Comparison of ENCODE assay signal across 8 cellular contexts in genomic region chr1:24705260-24706073, GRCh38. TPM values are rescaled to one million over a fixed set of nuclear protein-coding genes. Genes with fewer than 3 reads are reported as not detected.
DNase-seq lines count a peak whose midpoint lies in the region; ATAC-seq, FAIRE-seq and TF ChIP-seq lines count a peak whose summit lies in the region.

No MANE protein-coding gene starts in this region.

- intact Hi-C loops in endothelial cell of umbilical vein (cut with micrococcal nuclease) = loop anchor here (1.0 kb wide), 4 partner anchors 15 to 65 kb away; partner anchors contain the start of gene CLIC4

- peak overlapping the region; percentile 85 for H2BK120ac ChIP-seq in mesenchymal stem cell (ENCODE audit: low read depth, low read length)

- no peak overlapping the region for H3K14ac ChIP-seq in mesenchymal stem cell (ENCODE audit: low read length in 2 of 2)

- H2BK12ac ChIP-seq in mesenchymal stem cell (ENCODE audit: low read length in 2 of 2) = peak overlapping the region in 1 of 2 experiments; percentile 98

- CTCF ChIA-PET in endothelial cell of umbilical vein (lab: Charles Lee) = interaction anchor here (1.0 to 8.2 kb wide), 10 partner anchors 9 to 143 kb away, joined by 3 to 58 read pairs (median 4); partner anchors contain the start of gene CLIC4

- H3K18ac ChIP-seq in mesenchymal stem cell (ENCODE audit: low read depth in 1 of 2, low read length in 2 of 2) = peak overlapping the region; percentile 41 to 89

- TF ChIP-seq CTCF in endothelial cell of umbilical vein (IDR thresholded peaks at IDR 0.05; ENCODE audit: extremely low read depth in 1 of 2, insufficient read depth in 1 of 2, low read depth in 1 of 2, low read length in 2 of 2) = no peak

- H4K8ac ChIP-seq in mesenchymal stem cell (ENCODE audit: low read length) = peak overlapping the region; percentile 77

- H3K27me3 ChIP-seq in endothelial cell of umbilical vein (ENCODE audit: control insufficient read depth in 2 of 2, insufficient read depth in 2 of 2, low read length in 2 of 2) = no peaks in the 10 kb centered on the region
- no peaks in the 10 kb centered on the region for H3K27me3 ChIP-seq in mesenchymal stem cell (ENCODE audit: control insufficient read depth in 1 of 2, insufficient read depth in 1 of 2, low read length in 2 of 2)
- no peaks in the 10 kb centered on the region for H3K27me3 ChIP-seq in stomach smooth muscle (ENCODE audit: control insufficient read depth in 1 of 2, insufficient read depth in 2 of 2, low read length in 2 of 2)

- peak overlapping the region; percentile 11 for H2AK5ac ChIP-seq in mesenchymal stem cell (ENCODE audit: low read length, severe bottlenecking)

- H3K9me3 ChIP-seq in endothelial cell of umbilical vein (replicated peaks; ENCODE audit: control insufficient read depth, insufficient read depth, low read length) (no peaks in the 10 kb centered on the region), mesenchymal stem cell (ENCODE audit: control insufficient read depth, low read length) (no peaks in the 10 kb centered on the region), stomach smooth muscle (ENCODE audit: control insufficient read depth in 2 of 2, low read length in 2 of 2) (no peaks in the 10 kb centered on the region)

- no peaks in the 10 kb centered on the region for H3K36me3 ChIP-seq in endothelial cell of umbilical vein (ENCODE audit: control insufficient read depth in 2 of 2, extremely low read depth in 1 of 2, insufficient read depth in 2 of 2, low read length in 2 of 2)
- no peaks in the 10 kb centered on the region for H3K36me3 ChIP-seq in mesenchymal stem cell (ENCODE audit: control insufficient read depth in 1 of 2, insufficient read depth in 2 of 2, low read depth in 1 of 2, low read length in 2 of 2)
- no peaks in the 10 kb centered on the region for H3K36me3 ChIP-seq in stomach smooth muscle (ENCODE audit: control insufficient read depth in 2 of 2, insufficient read depth in 2 of 2, low read length in 2 of 2)

- H2AFZ ChIP-seq in endothelial cell of umbilical vein (ENCODE audit: low read depth, low read length) = peak overlapping the region; percentile 15
- H2AFZ ChIP-seq in mesenchymal stem cell (ENCODE audit: low read depth, low read length) = no peak overlapping the region

- H4K20me1 ChIP-seq in endothelial cell of umbilical vein (replicated peaks; ENCODE audit: control insufficient read depth, extremely low read depth, insufficient read depth, low read length) = no peaks in the 10 kb centered on the region

- no peak overlapping the region for H2BK5ac ChIP-seq in mesenchymal stem cell (ENCODE audit: low read depth, low read length, poor library complexity, severe bottlenecking)

- H3K4me3 ChIP-seq in endothelial cell of umbilical vein (replicated peaks in 1 of 3; ENCODE audit: insufficient read depth in 1 of 3, low read depth in 1 of 3, low read length in 3 of 3) = peak overlapping the region in 1 of 3 experiments; percentile 12
- H3K4me3 ChIP-seq in mesenchymal stem cell (ENCODE audit: insufficient read depth in 1 of 2, low read depth in 1 of 2, low read length in 2 of 2) = peak overlapping the region in 1 of 2 experiments; percentile 26
- peak overlapping the region; percentile 2 to 55 for H3K4me3 ChIP-seq in stomach smooth muscle (ENCODE audit: low read length in 2 of 2)

- H4K91ac ChIP-seq in mesenchymal stem cell (ENCODE audit: low read length) = peak overlapping the region; percentile 75

- peak; percentile 93 for DNase-seq in Ammon's horn (ENCODE audit: low spot score)
- DNase-seq in NCI-H1436 treated with DMSO at 0.1 percent for 48 hours (lab: John Stamatoyannopoulos, UW) = peak; percentile 97
- peak; percentile 97 for DNase-seq in endothelial cell of umbilical vein (ENCODE audit: low read depth, low spot score)
- peak; percentile 93 for DNase-seq in mesenchymal stem cell
- DNase-seq in OCI-M2 (lab: John Stamatoyannopoulos, UW; ENCODE audit: unreplicated experiment) = no peak

- no peak overlapping the region for H2BK15ac ChIP-seq in mesenchymal stem cell (ENCODE audit: low read depth, poor library complexity, severe bottlenecking)

- H3K9ac ChIP-seq in endothelial cell of umbilical vein (replicated peaks; ENCODE audit: extremely low read depth, insufficient read depth, low read length) (peak overlapping the region; percentile 61), mesenchymal stem cell (ENCODE audit: low read length) (peak overlapping the region; percentile 73), stomach smooth muscle (ENCODE audit: low read length in 2 of 2) (no peak overlapping the region)

- dilution Hi-C loops in endothelial cell of umbilical vein (cut with MboI; ENCODE audit: extremely low pct_ligation_motif_present, low sequenced_read_pairs) = no loop called here

- no peaks in the 10 kb centered on the region for H3K79me1 ChIP-seq in mesenchymal stem cell (replicated peaks; ENCODE audit: low read length, poor library complexity, severe bottlenecking)

- BruUV-seq in endothelial cell of umbilical vein (replicated peaks; lab: Mats Ljungman, UMichigan) = TSS peak; percentile 65

- no peak overlapping the region for H3K23ac ChIP-seq in mesenchymal stem cell (ENCODE audit: low read length in 2 of 2)

- FAIRE-seq in TTC549 (lab: Jason Lieb, UNC) (peak; percentile 84), endothelial cell of umbilical vein (lab: Jason Lieb, UNC) (peak; percentile 96)

- H3K4me2 ChIP-seq in endothelial cell of umbilical vein (ENCODE audit: insufficient read depth, low read length) (peak overlapping the region; percentile 63), mesenchymal stem cell (ENCODE audit: low read length, poor library complexity, severe bottlenecking) (peak overlapping the region; percentile 11)

- peak; percentile 72 for ATAC-seq in GM19397 (IDR thresholded peaks at IDR 0.05; ENCODE audit: unreplicated experiment)

- H3K27ac ChIP-seq in endothelial cell of umbilical vein (ENCODE audit: insufficient read depth, low read depth, low read length) (peak overlapping the region; percentile 76), mesenchymal stem cell (ENCODE audit: low read length, poor library complexity, severe bottlenecking) (peak overlapping the region; percentile 84), stomach smooth muscle (ENCODE audit: low read length) (peak overlapping the region; percentile 41)

- H3K9me1 ChIP-seq in endothelial cell of umbilical vein (replicated peaks; ENCODE audit: control insufficient read depth, extremely low read depth, insufficient read depth, low read length) = no peaks in the 10 kb centered on the region

- peak; percentile 62 for TF ChIP-seq POLR2A in endothelial cell of umbilical vein (IDR thresholded peaks at IDR 0.05; ENCODE audit: low read depth, low read length)

- H3K4me1 ChIP-seq in endothelial cell of umbilical vein (ENCODE audit: control insufficient read depth, extremely low read depth, insufficient read depth, low read length) = peaks cover 19% of the 10 kb centered on the region
- peaks cover 12% of the 10 kb centered on the region for H3K4me1 ChIP-seq in mesenchymal stem cell (ENCODE audit: control insufficient read depth, insufficient read depth, low read depth, low read length)
- peaks cover 9% of the 10 kb centered on the region for H3K4me1 ChIP-seq in stomach smooth muscle (ENCODE audit: control insufficient read depth, insufficient read depth, low read length)

- no peaks in the 10 kb centered on the region for H3K79me2 ChIP-seq in endothelial cell of umbilical vein (ENCODE audit: control insufficient read depth, insufficient read depth, low read length)

- POLR2A ChIA-PET in endothelial cell of umbilical vein (lab: Charles Lee) = interaction anchor here (0.8 to 2.3 kb wide), 5 partner anchors 15 to 49 kb away, joined by 3 to 22 read pairs (median 5); partner anchors contain the start of gene CLIC4

- peak overlapping the region in 1 of 2 experiments; percentile 94 for H3K4ac ChIP-seq in mesenchymal stem cell (ENCODE audit: low read depth in 1 of 2, low read length in 2 of 2)

- 47% methylated on average over 16 of the region's 18 CpGs for WGBS in mesenchymal stem cell

TF ChIP-seq in endothelial cell of umbilical vein, 7 proteins besides CTCF, POLR2A, EP300 and RAD21:
- TF ChIP-seq MAX (IDR thresholded peaks at IDR 0.05; ENCODE audit: insufficient read depth, insufficient read length) (no peak), GATA2 (IDR thresholded peaks at IDR 0.05; ENCODE audit: insufficient read depth, insufficient read length, low read depth, low read length) (no peak), MYC (IDR thresholded peaks at IDR 0.05; ENCODE audit: low read depth, low read length) (no peak), JUN (IDR thresholded peaks at IDR 0.05; ENCODE audit: borderline replicate concordance, insufficient read depth, insufficient read length, low read depth) (peak; percentile 24), POLR2AphosphoS5 (IDR thresholded peaks at IDR 0.05; ENCODE audit: insufficient read depth, low read depth, low read length) (peak; percentile 69), FOS (IDR thresholded peaks at IDR 0.05; ENCODE audit: borderline replicate concordance, insufficient read depth, low read length) (no peak), EZH2 (IDR thresholded peaks at IDR 0.05; ENCODE audit: borderline replicate concordance, low read depth, low read length, severe bottlenecking) (no peak)

RNA-seq across cellular contexts. Expression of gene CLIC4, which starts 39.8 kb away (rescaled TPM):
- 330 and 333 TPM in 2 replicates for total RNA-seq in endothelial cell of umbilical vein
- polyA plus RNA-seq in endothelial cell of umbilical vein = 76.6 and 97.5 TPM in 2 replicates
- polyA plus RNA-seq in endothelial cell of umbilical vein (2011; cell fraction: cytosol; rRNA removed) = 122 and 128 TPM in 2 replicates
- 67.0 and 84.4 TPM in 2 replicates for polyA plus RNA-seq in endothelial cell of umbilical vein (2011; cell fraction: nucleus; rRNA removed)
- 156 and 227 TPM in 2 replicates for polyA plus RNA-seq in endothelial cell of umbilical vein (2012)
- polyA minus RNA-seq in endothelial cell of umbilical vein = 74.9 and 89.1 TPM in 2 replicates
- 65.3 TPM for polyA minus RNA-seq in endothelial cell of umbilical vein (2011; cell fraction: cytosol; rRNA and poly(A)+ RNA removed)
- polyA minus RNA-seq in endothelial cell of umbilical vein (2011; cell fraction: nucleus; rRNA and poly(A)+ RNA removed) = 74.6 and 101 TPM in 2 replicates
- polyA plus RNA-seq in mesenchymal stem cell (2013, experiment 1 of 2) = 212 TPM
- polyA plus RNA-seq in mesenchymal stem cell (2013, experiment 2 of 2) = 219 TPM

Comparison
In these comparisons a context has a peak if more than half of its experiments do, and no peak if none do; other contexts are left out.
1. H3K9ac ChIP-seq: peak in endothelial cell of umbilical vein (single experiment) and mesenchymal stem cell (single experiment); none in stomach smooth muscle (0 of 2).
2. Peak in every context shown above with its lines, with median percentiles within 50 percentile points of each other: H3K27ac ChIP-seq.